7 cellular contexts compared by ENCODE assay signal in the genomic region with DNA sequence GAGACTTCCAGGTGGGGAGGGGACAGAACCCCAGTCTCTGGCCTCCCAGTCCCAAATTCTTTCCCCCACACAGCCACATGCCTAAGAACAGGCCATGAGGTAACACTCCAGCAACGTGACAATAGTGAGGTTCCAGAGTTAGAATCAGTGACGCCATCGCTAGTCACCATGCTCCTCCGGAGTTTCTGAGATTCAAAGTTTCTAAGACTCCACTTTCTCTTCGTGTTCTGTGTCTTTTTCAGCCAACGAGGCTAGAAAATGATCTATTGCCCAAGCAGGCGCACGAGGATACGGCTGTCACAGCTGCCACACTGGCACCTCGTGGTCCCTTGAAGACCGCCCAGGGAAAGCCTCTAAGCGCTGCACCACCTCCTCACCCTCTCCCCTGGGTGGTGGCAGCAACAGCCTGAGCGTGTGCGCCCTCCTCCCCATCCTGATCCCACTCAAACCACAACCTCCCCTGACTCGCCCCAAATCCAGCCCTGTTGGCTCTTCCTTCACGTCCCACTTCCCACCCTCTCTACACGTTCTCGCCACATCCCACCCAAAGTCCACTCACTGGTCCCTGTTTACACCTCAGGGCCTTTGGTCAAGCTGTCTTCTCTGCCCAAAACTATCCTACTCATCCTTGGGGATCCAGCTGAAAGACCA. TPM values are rescaled to one million over a fixed set of nuclear protein-coding genes. Genes with fewer than 3 reads are reported as not detected.
A peak's percentile ranks its signal among the peaks of the same experiment; 100 is the strongest.
DNase-seq lines count a peak whose midpoint lies in the region; ATAC-seq, FAIRE-seq and TF ChIP-seq lines count a peak whose summit lies in the region.
"Had no signal": no experiment of that assay in that cellular context is flagged by ENCODE, and none has a peak within 500 bp of the region (broad histone marks: within the 10 kb centered on the region; RNA-seq: fewer than 3 reads in every experiment).

No MANE protein-coding gene starts in this region.

- peaks cover 4 to 9% (median 7%) of the 10 kb centered on the region in 3 donors for H3K4me1 ChIP-seq in pancreas

- WGBS in pancreas, 2 donors: 25 to 39% methylated on average over 18 of the region's 18 CpGs

- no peak for TF ChIP-seq CTCF in choroid plexus epithelial cell (conservative IDR thresholded peaks at IDR 0.05; ENCODE audit: low read depth, low read length)
- TF ChIP-seq CTCF in pancreas (IDR thresholded peaks at IDR 0.05): no peak

- peak overlapping the region; percentile 69 to 90 (median 78) for H3K27ac ChIP-seq in pancreas

- intact Hi-C loops in pancreas (cut with DNase I): no loop called here
- intact Hi-C loops in left colon (cut with DNase I, micrococcal nuclease): no loop called here

- ATAC-seq in GM21737 (IDR thresholded peaks at IDR 0.05; ENCODE audit: unreplicated experiment) (peak; percentile 3), pancreas (peak; percentile 8 to 53 (median 27)), left colon (no peak)

- no peaks in the 10 kb centered on the region for H3K27me3 ChIP-seq in pancreas

- no peaks in the 10 kb centered on the region for H3K36me3 ChIP-seq in pancreas

- H3K9me3 ChIP-seq in pancreas: no peaks in the 10 kb centered on the region

- H3K4me3 ChIP-seq in choroid plexus epithelial cell (ENCODE audit: low read depth, low read length) (peak overlapping the region; percentile 76), pancreas (peak overlapping the region; percentile 63 to 90 (median 85))

- DNase-seq in choroid plexus epithelial cell (ENCODE audit: low read depth) (no peak), pancreas (peak in 2 of 6 donors; percentile 48 to 61), left colon (no peak), RCC 7860 (ENCODE audit: low spot score) (no peak)

- FAIRE-seq in pancreas (lab: Jason Lieb, UNC) (no peak), RCC 7860 (lab: Jason Lieb, UNC) (no peak)
- FAIRE-seq: islet of Langerhans had no signal

- peak; percentile 61; the same call in 1 of the 2 replicates for TF ChIP-seq POLR2A in Raji (IDR thresholded peaks at IDR 0.05; ENCODE audit: insufficient read depth, low read depth, low read length)

RNA-seq across cellular contexts. Expression of a gene that starts 1.0 kb away (rescaled TPM):
- total RNA-seq in pancreas: 10 to 100 TPM; 28.9 to 64.0 (median 50.2) TPM
- 100 to 1,000 TPM; 133 to 203 TPM for polyA plus RNA-seq in pancreas
- total RNA-seq in left colon: 10 to 100 TPM; 16.4 to 30.4 TPM

RNA-seq across cellular contexts. Expression of a gene that starts 2.8 kb away (rescaled TPM):
- total RNA-seq in pancreas: under 1 TPM in 1 of 6 donors, not detected in 5; 0.19 TPM
- 1 to 10 TPM; 1.1 to 1.5 TPM for polyA plus RNA-seq in pancreas
- not detected for total RNA-seq in left colon

RNA-seq across cellular contexts. Expression of a gene that starts 28.1 kb away (rescaled TPM):
- total RNA-seq in pancreas (1 to 10 TPM in 2 of 6 donors, under 1 TPM in 3, not detected in 1; 0.28 to 2.1 (median 0.79) TPM), left colon (under 1 TPM; 0.14 to 0.67 TPM)
- polyA plus RNA-seq in pancreas: 10 to 100 TPM in 1 of 2 donors, 1 to 10 TPM in 1; 7.3 to 22.7 TPM

RNA-seq across cellular contexts. Expression of a gene that starts 28.3 kb away (rescaled TPM):
- 1,000 to 10,000 TPM; 1,057 to 2,130 (median 1,556) TPM for total RNA-seq in pancreas
- polyA plus RNA-seq in pancreas: 1,000 to 10,000 TPM in 1 of 2 donors, 100 to 1,000 TPM in 1; 876 to 1,399 TPM
- 100 to 1,000 TPM; 560 to 669 TPM for total RNA-seq in left colon

RNA-seq across cellular contexts. Expression of a gene that starts 39.1 kb away (rescaled TPM):
- 100 to 1,000 TPM in 5 of 6 donors, 10 to 100 TPM in 1; 99.5 to 170 (median 160) TPM for total RNA-seq in pancreas
- polyA plus RNA-seq in pancreas: 100 to 1,000 TPM; 157 to 225 TPM
- 100 to 1,000 TPM; 447 to 500 TPM for total RNA-seq in left colon
